28 cellular contexts compared by ENCODE assay signal in the genomic region with DNA sequence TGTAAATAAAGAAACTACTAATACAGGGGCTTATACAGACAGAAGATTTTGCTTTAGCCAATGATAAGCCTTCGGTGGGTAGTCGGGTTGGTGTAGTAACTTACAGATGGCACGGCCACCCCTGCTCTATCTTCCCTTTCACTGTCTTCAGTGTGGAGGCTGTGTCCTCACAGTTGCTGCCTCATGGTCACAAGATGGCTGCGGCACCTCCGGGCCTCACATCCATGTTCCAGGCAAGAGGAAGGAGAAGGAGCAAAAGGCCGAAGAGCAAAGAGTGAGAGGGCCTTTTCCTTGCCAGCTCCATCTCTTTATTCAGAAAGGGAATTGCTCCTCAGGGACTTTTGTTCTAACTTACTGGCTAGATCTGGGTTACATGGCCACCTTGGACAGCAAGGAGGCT.
"Had no signal": no experiment of that assay in that cellular context is flagged by ENCODE, and none has a peak within 500 bp of the region (broad histone marks: within the 10 kb centered on the region; RNA-seq: fewer than 3 reads in every experiment).

No MANE protein-coding gene starts in this region.

- DNase-seq: colonic mucosa; effector CD8-positive, alpha-beta T cell; endodermal cell; foreskin fibroblast; gastrocnemius medialis; mucosa of descending colon; naive B cell; posterior cingulate gyrus; psoas muscle; small intestine; stimulated activated CD4-positive, alpha-beta T cell treated with anti-CD3 and anti-CD28 coated beads, Interleukin-15, amount 100 ng/mL, for 24 hours; stimulated activated CD4-positive, alpha-beta T cell treated with anti-CD3 and anti-CD28 coated beads, Interleukin-2, amount 100 ng/mL, for 48 hours; stimulated activated naive CD4-positive, alpha-beta T cell; stimulated activated naive CD8-positive, alpha-beta T cell treated with anti-CD3 and anti-CD28 coated beads, Interleukin-15, amount 100 ng/mL, for 72 hours; transverse colon; upper lobe of right lung had no signal

- H3K4me3 Mint-ChIP-seq: dendritic cell treated with granulocyte-macrophage colony-stimulating factor and Interleukin-4, amounts not matched to agents 40 ng/mL and 50 ng/mL, for 4 days; endodermal cell; memory B cell; mesothelial cell of epicardium; natural killer cell treated with Interleukin-12 subunit alpha and Interleukin-12 subunit beta and Interleukin-15 and Interleukin-18, amount 100 ng/mL, for 72 hours; neural progenitor cell; stimulated activated naive CD8-positive, alpha-beta T cell treated with anti-CD3 and anti-CD28 coated beads, Interleukin-15, amount 100 ng/mL, for 72 hours had no signal

- H3K9me3 Mint-ChIP-seq: dendritic cell treated with granulocyte-macrophage colony-stimulating factor and Interleukin-4, amounts not matched to agents 40 ng/mL and 50 ng/mL, for 4 days; memory B cell; mesothelial cell of epicardium; natural killer cell treated with Interleukin-12 subunit alpha and Interleukin-12 subunit beta and Interleukin-15 and Interleukin-18, amount 100 ng/mL, for 72 hours; neural progenitor cell; stimulated activated naive CD8-positive, alpha-beta T cell treated with anti-CD3 and anti-CD28 coated beads, Interleukin-15, amount 100 ng/mL, for 72 hours had no signal

- H3K27ac ChIP-seq: colonic mucosa, epithelial cell of prostate, gastrocnemius medialis, neural progenitor cell, psoas muscle, suprapubic skin, transverse colon, upper lobe of right lung had no signal

- H3K4me1 Mint-ChIP-seq: memory B cell had no signal

- H3K9ac ChIP-seq: neural progenitor cell had no signal

- H3K4me2 ChIP-seq: neural progenitor cell had no signal

- ATAC-seq: esophagus mucosa; gastrocnemius medialis; left lobe of liver; mucosa of descending colon; natural killer cell treated with Interleukin-12 subunit alpha and Interleukin-12 subunit beta and Interleukin-15 and Interleukin-18, amount 100 ng/mL, for 72 hours; psoas muscle; right cardiac atrium; stimulated activated naive CD8-positive, alpha-beta T cell treated with anti-CD3 and anti-CD28 coated beads, Interleukin-15, amount 100 ng/mL, for 72 hours; upper lobe of right lung had no signal

- H3K9me3 ChIP-seq: colonic mucosa, gastrocnemius medialis, mucosa of descending colon, ovary, psoas muscle, suprapubic skin, transverse colon, upper lobe of right lung had no signal

- H3K36me3 Mint-ChIP-seq: mesothelial cell of epicardium; naive B cell; natural killer cell treated with Interleukin-12 subunit alpha and Interleukin-12 subunit beta and Interleukin-15 and Interleukin-18, amount 100 ng/mL, for 72 hours; neural progenitor cell had no signal

- H2AFZ ChIP-seq: neural progenitor cell had no signal

- H3K36me3 ChIP-seq: colonic mucosa, gastrocnemius medialis, neural progenitor cell, ovary, suprapubic skin, transverse colon, upper lobe of right lung had no signal

- H3K27ac Mint-ChIP-seq: endodermal cell; memory B cell; natural killer cell treated with Interleukin-12 subunit alpha and Interleukin-12 subunit beta and Interleukin-15 and Interleukin-18, amount 100 ng/mL, for 72 hours; stimulated activated naive CD8-positive, alpha-beta T cell treated with anti-CD3 and anti-CD28 coated beads, Interleukin-15, amount 100 ng/mL, for 72 hours had no signal

- H3K4me1 ChIP-seq: colonic mucosa, psoas muscle, upper lobe of right lung had no signal

- H3K4me3 ChIP-seq: colonic mucosa, gastrocnemius medialis, lung, mucosa of descending colon, neural progenitor cell, ovary, psoas muscle, suprapubic skin, transverse colon, upper lobe of right lung had no signal

- H3K27me3 ChIP-seq: colonic mucosa, ovary, suprapubic skin, upper lobe of right lung had no signal

- H3K27me3 Mint-ChIP-seq: stimulated activated naive CD8-positive, alpha-beta T cell treated with anti-CD3 and anti-CD28 coated beads, Interleukin-15, amount 100 ng/mL, for 72 hours had no signal
